Comparison of ENCODE assay signal across 10 cellular contexts in genomic region chr16:2963074-2963610, GRCh38. TPM values are rescaled to one million over a fixed set of nuclear protein-coding genes. Genes with fewer than 3 reads are reported as not detected.
DNase-seq lines count a peak whose midpoint lies in the region; ATAC-seq and TF ChIP-seq lines count a peak whose summit lies in the region.
"Had no signal": no experiment of that assay in that cellular context is flagged by ENCODE, and none has a peak within 500 bp of the region (broad histone marks: within the 10 kb centered on the region; RNA-seq: fewer than 3 reads in every experiment).

No MANE protein-coding gene starts in this region.

- peak overlapping the region; percentile 55 for H3K4me3 ChIP-seq in ACC112 (ENCODE audit: low read depth, low read length)
- H3K4me3 ChIP-seq in GM12864 (ENCODE audit: low read depth, low read length) = peak overlapping the region; percentile 31
- H3K4me3 ChIP-seq in mesendoderm (ENCODE audit: low read length) = no peak overlapping the region

- no peak overlapping the region for H4K8ac ChIP-seq in mesendoderm (ENCODE audit: low read depth, low read length)

- H3K23ac ChIP-seq in mesendoderm (ENCODE audit: low read length) = no peak overlapping the region

- peaks cover 30% of the 10 kb centered on the region for H3K27me3 Mint-ChIP-seq in activated T-cell treated with anti-CD3 and anti-CD28 coated beads, Interleukin-2, amount 50 U/mL, for 4 hours (ENCODE audit: low read depth)

- peak overlapping the region; percentile 93 for H3K4me2 ChIP-seq in mesendoderm (ENCODE audit: low read length)

- no peak for TF ChIP-seq CTCF in GM12864 (IDR thresholded peaks at IDR 0.05; ENCODE audit: low read depth, low read length, missing control alignments)

- WGBS in mesendoderm (ENCODE audit: extremely low coverage, insufficient coverage, low lambda C conversion rate) = no CpG with 5 or more reads among the region's 32 CpGs

- no peaks in the 10 kb centered on the region for H3K79me2 ChIP-seq in ACC112 (ENCODE audit: control insufficient read depth, insufficient read depth, low read length, unreplicated experiment)
- no peaks in the 10 kb centered on the region for H3K79me2 ChIP-seq in mesendoderm (ENCODE audit: control insufficient read depth, insufficient read depth, low read length)

- H2BK15ac ChIP-seq in mesendoderm (replicated peaks; ENCODE audit: low read depth) = no peak overlapping the region

- DNase-seq in GM12864 (ENCODE audit: low read depth) (no peak), mesendoderm (no peak), T1000 (lab: John Stamatoyannopoulos, UW) (no peak), SIG-M5 treated with dmso at 0.1 percent for 504 hours (lab: John Stamatoyannopoulos, UW; ENCODE audit: unreplicated experiment) (no peak), kidney tubule cell (ENCODE audit: low spot score) (no peak)
- DNase-seq in activated T-cell treated with anti-CD3 and anti-CD28 coated beads, Interleukin-2, amount 50 U/mL, for 4 hours = peak; percentile 54

- H3K27me3 ChIP-seq in ACC112 (ENCODE audit: insufficient read depth, low read length) = peaks cover 54% of the 10 kb centered on the region
- H3K27me3 ChIP-seq in mesendoderm (ENCODE audit: insufficient read depth, low read length, poor library complexity) = no peaks in the 10 kb centered on the region

- no peak for ATAC-seq in activated T-cell treated with anti-CD3 and anti-CD28 coated beads, Interleukin-2, amount 50 U/mL, for 4 hours
- ATAC-seq in GM21786 (IDR thresholded peaks at IDR 0.05; ENCODE audit: unreplicated experiment) = no peak
- ATAC-seq: sciatic nerve had no signal

- H2AK5ac ChIP-seq in mesendoderm (ENCODE audit: low read length) = no peak overlapping the region

- H3K4me1 ChIP-seq in ACC112 (ENCODE audit: control insufficient read depth, insufficient read depth, low read length, unreplicated experiment) (peaks cover 9% of the 10 kb centered on the region), mesendoderm (ENCODE audit: control insufficient read depth, low read depth, low read length) (no peaks in the 10 kb centered on the region)

- no peak overlapping the region for H4K5ac ChIP-seq in mesendoderm (ENCODE audit: low read length)

- peak overlapping the region; percentile 82 for H3K56ac ChIP-seq in mesendoderm (ENCODE audit: low read length)

- peak overlapping the region; percentile 6 for H3K18ac ChIP-seq in mesendoderm (ENCODE audit: low read length)

- H3K4me1 Mint-ChIP-seq in activated T-cell treated with anti-CD3 and anti-CD28 coated beads, Interleukin-2, amount 50 U/mL, for 4 hours (ENCODE audit: low read depth) = peaks cover 19% of the 10 kb centered on the region

- H3K36me3 ChIP-seq in ACC112 (ENCODE audit: insufficient read depth, low read length) (no peaks in the 10 kb centered on the region), mesendoderm (ENCODE audit: control insufficient read depth, insufficient read depth, low read length) (no peaks in the 10 kb centered on the region)

- peak overlapping the region; percentile 27 for H3K4ac ChIP-seq in mesendoderm (ENCODE audit: low read depth, low read length)

- H3K9ac ChIP-seq in mesendoderm (ENCODE audit: low read length) = peak overlapping the region; percentile 58

- H2BK5ac ChIP-seq in mesendoderm (ENCODE audit: low read length) = no peak overlapping the region

- H3K27ac ChIP-seq in ACC112 (ENCODE audit: low read depth, low read length) (no peak overlapping the region), mesendoderm (ENCODE audit: low read depth, low read length) (no peak overlapping the region)

- H3K9me3 Mint-ChIP-seq in activated T-cell treated with anti-CD3 and anti-CD28 coated beads, Interleukin-2, amount 50 U/mL, for 4 hours = no peaks in the 10 kb centered on the region

- H3K79me1 ChIP-seq in mesendoderm (ENCODE audit: low read length) = no peaks in the 10 kb centered on the region

- H3K4me3 Mint-ChIP-seq in activated T-cell treated with anti-CD3 and anti-CD28 coated beads, Interleukin-2, amount 50 U/mL, for 4 hours = no peak overlapping the region

- no peak overlapping the region for H2AFZ ChIP-seq in ACC112 (ENCODE audit: low read length, unreplicated experiment)

- H3K36me3 Mint-ChIP-seq in activated T-cell treated with anti-CD3 and anti-CD28 coated beads, Interleukin-2, amount 50 U/mL, for 4 hours (ENCODE audit: insufficient read depth) = no peaks in the 10 kb centered on the region

- no peak overlapping the region for H2BK120ac ChIP-seq in mesendoderm (ENCODE audit: low read depth, low read length)

RNA-seq across cellular contexts. Expression of gene KREMEN2, which starts 0.9 kb away (rescaled TPM):
- under 1 TPM in 2 of 3 donors, not detected in 1; 0.11 TPM for total RNA-seq in activated T-cell treated with anti-CD3 and anti-CD28 coated beads, Interleukin-2, amount 50 U/mL, for 4 hours
- 2.0 TPM for polyA plus RNA-seq in mesendoderm (2013, experiment 1 of 2)
- polyA plus RNA-seq in mesendoderm (2013, experiment 2 of 2) = 1.9 TPM
- total RNA-seq: fibroblast of lung, sciatic nerve had no signal
- polyA plus RNA-seq: fibroblast of lung had no signal

RNA-seq across cellular contexts. Expression of gene PAQR4, which starts 6.0 kb away (rescaled TPM):
- total RNA-seq in activated T-cell treated with anti-CD3 and anti-CD28 coated beads, Interleukin-2, amount 50 U/mL, for 4 hours = 10 to 100 TPM; 17.4 to 24.9 (median 22.6) TPM
- 19.8 TPM for polyA plus RNA-seq in mesendoderm (2013, experiment 1 of 2)
- polyA plus RNA-seq in mesendoderm (2013, experiment 2 of 2) = 19.1 TPM

RNA-seq across cellular contexts. Expression of gene PKMYT1, which starts 17.1 kb away (rescaled TPM):
- 10 to 100 TPM; 53.1 to 79.1 (median 66.0) TPM for total RNA-seq in activated T-cell treated with anti-CD3 and anti-CD28 coated beads, Interleukin-2, amount 50 U/mL, for 4 hours
- 104 TPM for polyA plus RNA-seq in mesendoderm (2013, experiment 1 of 2)
- 100 TPM for polyA plus RNA-seq in mesendoderm (2013, experiment 2 of 2)

RNA-seq across cellular contexts. Expression of gene CLDN9, which starts 49.6 kb away (rescaled TPM):
- not detected for total RNA-seq in activated T-cell treated with anti-CD3 and anti-CD28 coated beads, Interleukin-2, amount 50 U/mL, for 4 hours
- polyA plus RNA-seq in mesendoderm (2013, experiment 1 of 2) = 0.20 TPM
- 0.15 TPM for polyA plus RNA-seq in mesendoderm (2013, experiment 2 of 2)
- total RNA-seq: fibroblast of lung had no signal
- polyA plus RNA-seq: fibroblast of lung had no signal

RNA-seq across cellular contexts. Expression of gene FLYWCH1, which starts 51.4 kb away (rescaled TPM):
- total RNA-seq in activated T-cell treated with anti-CD3 and anti-CD28 coated beads, Interleukin-2, amount 50 U/mL, for 4 hours = 10 to 100 TPM; 39.8 to 47.9 (median 46.8) TPM
- polyA plus RNA-seq in mesendoderm (2013, experiment 1 of 2) = 5.1 TPM
- 5.3 TPM for polyA plus RNA-seq in mesendoderm (2013, experiment 2 of 2)
